13 cellular contexts compared by ENCODE assay signal in genomic region chr1:32798679-32799416, GRCh38. TPM values are rescaled to one million over a fixed set of nuclear protein-coding genes. Genes with fewer than 3 reads are reported as not detected.
DNase-seq lines count a peak whose midpoint lies in the region; TF ChIP-seq lines count a peak whose summit lies in the region.
"Had no signal": no experiment of that assay in that cellular context is flagged by ENCODE, and none has a peak within 500 bp of the region (broad histone marks: within the 10 kb centered on the region; RNA-seq: fewer than 3 reads in every experiment).

No MANE protein-coding gene starts in this region.

- no peak overlapping the region for H3K56ac ChIP-seq in mesendoderm (ENCODE audit: low read length)

- H3K27ac Mint-ChIP-seq in activated T-helper 1 cell treated with anti-CD3 and anti-CD28 coated beads, Interleukin-12 subunit alpha, Interleukin-12 subunit beta, Interleukin-2, Interleukin-4 antibody, amounts not matched to agents 30 ng/mL and 10 ng/mL and 1 ng/mL, durations not matched to agents 14 hours and 24 hours and 36 hours: peak overlapping the region; percentile 96

- no peak overlapping the region for H2BK5ac ChIP-seq in mesendoderm (ENCODE audit: low read length)

- H3K4me2 ChIP-seq in mesendoderm (ENCODE audit: low read length): no peak overlapping the region

- H2AK5ac ChIP-seq in mesendoderm (ENCODE audit: low read length): no peak overlapping the region

- no peak overlapping the region for H3K23ac ChIP-seq in mesendoderm (ENCODE audit: low read length)

- H2BK15ac ChIP-seq in mesendoderm (replicated peaks; ENCODE audit: low read depth): no peak overlapping the region

- TF ChIP-seq CTCF in GM10248 (IDR thresholded peaks at IDR 0.05; ENCODE audit: control extremely low read depth, extremely low read depth, low read depth, missing control alignments) (no peak), GM20000 (IDR thresholded peaks at IDR 0.05; ENCODE audit: extremely low read depth, missing control alignments) (no peak), lower leg skin (IDR thresholded peaks at IDR 0.05) (no peak), coronary artery (IDR thresholded peaks at IDR 0.05) (no peak)

- no peak overlapping the region for H3K18ac ChIP-seq in mesendoderm (ENCODE audit: low read length)

- POLR2A ChIA-PET in GM10248 (lab: Yijun Ruan, JAX): interaction anchor here (0.6 kb wide), 1 partner anchor 196 kb away, joined by 6 read pairs; no protein-coding TSS in a partner anchor

- intact Hi-C loops in activated T-helper 1 cell treated with anti-CD3 and anti-CD28 coated beads, Interleukin-12 subunit alpha, Interleukin-12 subunit beta, Interleukin-2, Interleukin-4 antibody, amounts not matched to agents 30 ng/mL and 10 ng/mL and 1 ng/mL, durations not matched to agents 14 hours and 24 hours and 36 hours (cut with micrococcal nuclease): loop anchor here (1.0 to 5.0 kb wide), 5 partner anchors 18 to 183 kb away; partner anchors contain the start of genes RBBP4, S100PBP and YARS1
- intact Hi-C loops in lower leg skin (cut with DNase I; ENCODE audit: low total_unique reads): no loop called here

- H3K4ac ChIP-seq in mesendoderm (ENCODE audit: low read depth, low read length): no peak overlapping the region

- H2BK120ac ChIP-seq in mesendoderm (ENCODE audit: low read depth, low read length): no peak overlapping the region

- TF ChIP-seq POLR2A in lower leg skin (IDR thresholded peaks at IDR 0.05): no peak

- peaks cover 6% of the 10 kb centered on the region for H3K79me1 ChIP-seq in mesendoderm (ENCODE audit: low read length)

- H3K27me3 ChIP-seq in mesendoderm (ENCODE audit: insufficient read depth, low read length, poor library complexity): no peaks in the 10 kb centered on the region
- H3K27me3 ChIP-seq: heart left ventricle had no signal

- H3K79me2 ChIP-seq in mesendoderm (ENCODE audit: control insufficient read depth, insufficient read depth, low read length): peaks cover 1% of the 10 kb centered on the region

- H3K9ac ChIP-seq in mesendoderm (ENCODE audit: low read length): no peak overlapping the region

- peaks cover 5% of the 10 kb centered on the region for H3K36me3 ChIP-seq in mesendoderm (ENCODE audit: control insufficient read depth, insufficient read depth, low read length)

- H3K4me3 ChIP-seq in mesendoderm (ENCODE audit: low read length): no peak overlapping the region
- no peak overlapping the region for H3K4me3 ChIP-seq in lower leg skin (ENCODE audit: low read depth, poor library complexity, severe bottlenecking)
- H3K4me3 ChIP-seq in coronary artery: no peak overlapping the region
- H3K4me3 ChIP-seq: heart left ventricle had no signal

- H3K9me3 Mint-ChIP-seq in activated T-helper 1 cell treated with anti-CD3 and anti-CD28 coated beads, Interleukin-12 subunit alpha, Interleukin-12 subunit beta, Interleukin-2, Interleukin-4 antibody, amounts not matched to agents 30 ng/mL and 10 ng/mL and 1 ng/mL, durations not matched to agents 14 hours and 24 hours and 36 hours: no peaks in the 10 kb centered on the region

- WGBS in mesendoderm (ENCODE audit: extremely low coverage, insufficient coverage, low lambda C conversion rate): no CpG with 5 or more reads among the region's 8 CpGs
- WGBS in lower leg skin, 2 donors: 85 to 89% methylated on average over 8 of the region's 8 CpGs

- H3K4me3 Mint-ChIP-seq in activated T-helper 1 cell treated with anti-CD3 and anti-CD28 coated beads, Interleukin-12 subunit alpha, Interleukin-12 subunit beta, Interleukin-2, Interleukin-4 antibody, amounts not matched to agents 30 ng/mL and 10 ng/mL and 1 ng/mL, durations not matched to agents 14 hours and 24 hours and 36 hours: peak overlapping the region; percentile 68

- CTCF ChIA-PET in GM10248 (lab: Yijun Ruan, JAX): interaction anchor here (0.8 to 1.6 kb wide), 2 partner anchors 14 to 25 kb away, joined by 3 read pairs; no protein-coding TSS in a partner anchor

- H4K8ac ChIP-seq in mesendoderm (ENCODE audit: low read depth, low read length): no peak overlapping the region

- no peak overlapping the region for H4K5ac ChIP-seq in mesendoderm (ENCODE audit: low read length)

- H3K4me1 Mint-ChIP-seq in activated T-helper 1 cell treated with anti-CD3 and anti-CD28 coated beads, Interleukin-12 subunit alpha, Interleukin-12 subunit beta, Interleukin-2, Interleukin-4 antibody, amounts not matched to agents 30 ng/mL and 10 ng/mL and 1 ng/mL, durations not matched to agents 14 hours and 24 hours and 36 hours (ENCODE audit: low read depth): peaks cover 47% of the 10 kb centered on the region

- DNase-seq in GM10248 (ENCODE audit: extremely low spot score) (peak; percentile 40), GM20000 (ENCODE audit: low spot score) (peak; percentile 53), mesendoderm (peak; percentile 75), lower leg skin (ENCODE audit: low spot score in 2 of 2) (no peak), globus pallidus (ENCODE audit: low spot score) (no peak), KG1 (lab: John Stamatoyannopoulos, UW) (no peak), coronary artery (ENCODE audit: low spot score) (no peak)
- peak; percentile 49 for DNase-seq in activated T-helper 1 cell treated with anti-CD3 and anti-CD28 coated beads, Interleukin-12 subunit alpha, Interleukin-12 subunit beta, Interleukin-2, Interleukin-4 antibody, amounts not matched to agents 30 ng/mL and 10 ng/mL and 1 ng/mL, durations not matched to agents 14 hours and 24 hours and 36 hours (ENCODE audit: low spot score)
- DNase-seq: activated CD8-positive, alpha-beta memory T cell treated with anti-CD3 and anti-CD28 coated beads, Interleukin-2, amount 50 U/mL, for 4 hours; DND-41; heart left ventricle; NCI-H2171 treated with DMSO at 0.1 percent for 48 hours; Right ventricle myocardium superior had no signal

- no peaks in the 10 kb centered on the region for H3K27me3 Mint-ChIP-seq in activated T-helper 1 cell treated with anti-CD3 and anti-CD28 coated beads, Interleukin-12 subunit alpha, Interleukin-12 subunit beta, Interleukin-2, Interleukin-4 antibody, amounts not matched to agents 30 ng/mL and 10 ng/mL and 1 ng/mL, durations not matched to agents 14 hours and 24 hours and 36 hours (ENCODE audit: insufficient read depth)

- H3K36me3 Mint-ChIP-seq in activated T-helper 1 cell treated with anti-CD3 and anti-CD28 coated beads, Interleukin-12 subunit alpha, Interleukin-12 subunit beta, Interleukin-2, Interleukin-4 antibody, amounts not matched to agents 30 ng/mL and 10 ng/mL and 1 ng/mL, durations not matched to agents 14 hours and 24 hours and 36 hours (ENCODE audit: low read depth): peaks cover 34% of the 10 kb centered on the region

- peak overlapping the region; percentile 6 for H3K27ac ChIP-seq in mesendoderm (ENCODE audit: low read depth, low read length)
- H3K27ac ChIP-seq in coronary artery: no peak overlapping the region

- peaks cover 3% of the 10 kb centered on the region for H3K4me1 ChIP-seq in mesendoderm (ENCODE audit: control insufficient read depth, low read depth, low read length)

RNA-seq across cellular contexts. Expression of gene YARS1, which starts 18.3 kb away (rescaled TPM):
- total RNA-seq in activated T-helper 1 cell treated with anti-CD3 and anti-CD28 coated beads, Interleukin-12 subunit alpha, Interleukin-12 subunit beta, Interleukin-2, Interleukin-4 antibody, amounts not matched to agents 30 ng/mL and 10 ng/mL and 1 ng/mL, durations not matched to agents 14 hours and 24 hours and 36 hours: 205 and 225 TPM in 2 replicates
- polyA plus RNA-seq in mesendoderm (2013, experiment 1 of 2): 217 TPM
- 220 TPM for polyA plus RNA-seq in mesendoderm (2013, experiment 2 of 2)
- total RNA-seq in lower leg skin: 10 to 100 TPM; 24.8 to 40.0 (median 30.2) TPM

RNA-seq across cellular contexts. Expression of gene S100PBP, which starts 18.6 kb away (rescaled TPM):
- 48.8 and 55.8 TPM in 2 replicates for total RNA-seq in activated T-helper 1 cell treated with anti-CD3 and anti-CD28 coated beads, Interleukin-12 subunit alpha, Interleukin-12 subunit beta, Interleukin-2, Interleukin-4 antibody, amounts not matched to agents 30 ng/mL and 10 ng/mL and 1 ng/mL, durations not matched to agents 14 hours and 24 hours and 36 hours
- 15.2 TPM for polyA plus RNA-seq in mesendoderm (2013, experiment 1 of 2)
- 15.5 TPM for polyA plus RNA-seq in mesendoderm (2013, experiment 2 of 2)
- 10 to 100 TPM; 11.0 to 32.1 (median 18.2) TPM for total RNA-seq in lower leg skin

Comparison
In these comparisons a context has a peak if more than half of its experiments do, and no peak if none do; other contexts are left out.
1. DNase-seq: peak in GM10248 (single experiment), GM20000 (single experiment), activated T-helper 1 cell treated with anti-CD3 and anti-CD28 coated beads, Interleukin-12 subunit alpha, Interleukin-12 subunit beta, Interleukin-2, Interleukin-4 antibody, amounts not matched to agents 30 ng/mL and 10 ng/mL and 1 ng/mL, durations not matched to agents 14 hours and 24 hours and 36 hours (single experiment) and mesendoderm (single experiment); none in lower leg skin (0 of 2), globus pallidus (single experiment), KG1 (single experiment) and coronary artery (single experiment).